12 cellular contexts compared by ENCODE assay signal in the genomic region with DNA sequence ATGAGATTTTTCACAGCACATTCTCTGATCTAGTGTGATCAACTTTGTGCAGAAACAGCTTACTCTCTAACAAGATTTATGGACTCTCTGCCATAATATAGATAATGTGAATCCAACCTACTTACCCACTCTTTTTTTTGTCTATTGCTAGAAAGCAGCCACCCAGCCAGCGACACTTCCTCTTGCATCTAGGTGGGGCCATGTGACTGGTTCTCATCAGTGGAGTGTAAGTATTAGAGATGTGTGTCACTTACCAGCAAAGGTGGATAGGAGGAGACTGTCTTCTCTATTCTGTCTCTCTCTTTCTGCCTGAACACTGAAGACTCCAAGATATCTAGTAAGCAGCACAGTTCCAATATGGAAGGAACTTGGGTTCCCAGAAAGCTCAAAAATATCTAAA.
"Had no signal": no experiment of that assay in that cellular context is flagged by ENCODE, and none has a peak within 500 bp of the region (broad histone marks: within the 10 kb centered on the region; RNA-seq: fewer than 3 reads in every experiment).

No MANE protein-coding gene starts in this region.

- H3K4me3 ChIP-seq: hepatocyte, ovary, suprapubic skin, upper lobe of left lung had no signal

- H3K27ac ChIP-seq: brain microvascular endothelial cell, hepatocyte, ovary, suprapubic skin, upper lobe of left lung, VCaP had no signal

- H3K4me1 ChIP-seq: suprapubic skin had no signal

- H3K4me2 ChIP-seq: hepatocyte had no signal

- H3K36me3 ChIP-seq: brain microvascular endothelial cell, ovary, suprapubic skin, upper lobe of left lung had no signal

- H3K27me3 ChIP-seq: brain microvascular endothelial cell, hepatocyte, ovary, suprapubic skin, upper lobe of left lung had no signal

- DNase-seq: activated CD4-positive, alpha-beta memory T cell treated with anti-CD3 and anti-CD28 coated beads for 36 hours; activated effector memory CD4-positive, alpha-beta T cell treated with anti-CD3 and anti-CD28 coated beads, Interleukin-2, amount 50 U/mL, for 16 hours; activated T-cell treated with anti-CD3 and anti-CD28 coated beads, Interleukin-2, amount 50 U/mL, for 4 hours; brain microvascular endothelial cell; kidney; ovary; stimulated activated CD4-positive, alpha-beta T cell treated with anti-CD3 and anti-CD28 coated beads, Interleukin-2, amount 100 ng/mL, for 48 hours; stimulated activated naive CD8-positive, alpha-beta T cell treated with anti-CD3 and anti-CD28 coated beads, Interleukin-15, Interleukin-2, amounts not matched to agents 100 U/mL and 50 U/mL, for 24 hours; upper lobe of left lung had no signal

- ATAC-seq: activated T-cell treated with anti-CD3 and anti-CD28 coated beads, Interleukin-2, amount 50 U/mL, for 4 hours; stimulated activated naive CD8-positive, alpha-beta T cell treated with anti-CD3 and anti-CD28 coated beads, Interleukin-15, Interleukin-2, amounts not matched to agents 100 U/mL and 50 U/mL, for 24 hours had no signal

- H3K79me2 ChIP-seq: hepatocyte had no signal
